In genomic region chrX:9317174-9317573, GRCh38 we compare ENCODE assay signal across 25 cellular contexts.
"Had no signal": no experiment of that assay in that cellular context is flagged by ENCODE, and none has a peak within 500 bp of the region (broad histone marks: within the 10 kb centered on the region; RNA-seq: fewer than 3 reads in every experiment).

No MANE protein-coding gene starts in this region.

- H3K4me3 ChIP-seq: adrenal gland, ascending aorta, colonic mucosa, esophagus squamous epithelium, gastroesophageal sphincter, tibial artery, uterus had no signal

- H3K9me3 ChIP-seq: adrenal gland, ascending aorta, colonic mucosa, esophagus squamous epithelium, gastroesophageal sphincter, tibial artery, uterus had no signal

- H3K27ac Mint-ChIP-seq: activated naive CD8-positive, alpha-beta T cell; activated T-helper 2 cell treated with anti-CD3 and anti-CD28 coated beads, Interferon-gamma antibody, Interleukin-2, Interleukin-4, amounts not matched to agents 10 μg/mL and 5 μg/mL and 100 μg/mL, durations not matched to agents 14 hours and 24 hours and 36 hours; nephron; stimulated activated naive CD8-positive, alpha-beta T cell treated with anti-CD3 and anti-CD28 coated beads, Interleukin-15, amount 100 ng/mL, for 72 hours had no signal

- H3K4me3 Mint-ChIP-seq: activated naive CD8-positive, alpha-beta T cell; activated T-cell treated with anti-CD3 and anti-CD28 coated beads, Interleukin-2, amount 50 U/mL, for 4 hours; central memory CD8-positive, alpha-beta T cell; nephron; stimulated activated naive CD8-positive, alpha-beta T cell treated with anti-CD3 and anti-CD28 coated beads, Interleukin-15, amount 100 ng/mL, for 72 hours; T-helper 17 cell had no signal

- H3K9ac ChIP-seq: parathyroid adenoma had no signal

- DNase-seq: activated CD4-positive, alpha-beta T cell treated with anti-CD3 and anti-CD28 coated beads for 4 hours; activated CD4-positive, alpha-beta T cell treated with anti-CD3 and anti-CD28 coated beads, Interleukin-2, amount 50 U/mL, for 48 hours; activated CD4-positive, CD25-positive, alpha-beta regulatory T cell; activated CD8-positive, alpha-beta memory T cell treated with anti-CD3 and anti-CD28 coated beads, Interleukin-2, amount 50 U/mL, for 48 hours; activated naive CD4-positive, alpha-beta T cell; activated T-cell treated with anti-CD3 and anti-CD28 coated beads, Interleukin-2, amount 50 U/mL, for 4 hours; adrenal gland; colonic mucosa; esophagus squamous epithelium; head of caudate nucleus; midbrain; nucleus accumbens; stimulated activated CD4-positive, alpha-beta T cell treated with anti-CD3 and anti-CD28 coated beads, Interleukin-1b, Interleukin-23, amount 100 ng/mL, for 48 hours; stimulated activated naive CD8-positive, alpha-beta T cell treated with anti-CD3 and anti-CD28 coated beads, Interleukin-15, amount 100 ng/mL, for 72 hours; T-helper 17 cell; uterus had no signal

- H3K79me2 ChIP-seq: parathyroid adenoma had no signal

- H3K27ac ChIP-seq: ascending aorta, colonic mucosa, esophagus squamous epithelium, parathyroid adenoma, tibial artery, uterus had no signal

- H3K9me3 Mint-ChIP-seq: activated T-cell treated with anti-CD3 and anti-CD28 coated beads, Interleukin-2, amount 50 U/mL, for 4 hours; activated T-helper 2 cell treated with anti-CD3 and anti-CD28 coated beads, Interferon-gamma antibody, Interleukin-2, Interleukin-4, amounts not matched to agents 10 μg/mL and 5 μg/mL and 100 μg/mL, durations not matched to agents 14 hours and 24 hours and 36 hours; central memory CD8-positive, alpha-beta T cell; stimulated activated naive CD8-positive, alpha-beta T cell treated with anti-CD3 and anti-CD28 coated beads, Interleukin-15, amount 100 ng/mL, for 72 hours had no signal

- ATAC-seq: activated T-cell treated with anti-CD3 and anti-CD28 coated beads, Interleukin-2, amount 50 U/mL, for 4 hours; gastroesophageal sphincter; right cardiac atrium; stimulated activated naive CD8-positive, alpha-beta T cell treated with anti-CD3 and anti-CD28 coated beads, Interleukin-15, amount 100 ng/mL, for 72 hours; T-helper 17 cell had no signal

- H3K27me3 ChIP-seq: adrenal gland, ascending aorta, colonic mucosa, esophagus squamous epithelium, gastroesophageal sphincter, tibial artery, uterus had no signal

- H3K36me3 ChIP-seq: adrenal gland, ascending aorta, colonic mucosa, esophagus squamous epithelium, gastroesophageal sphincter, tibial artery, uterus had no signal

- H3K27me3 Mint-ChIP-seq: activated naive CD8-positive, alpha-beta T cell; central memory CD8-positive, alpha-beta T cell; stimulated activated naive CD8-positive, alpha-beta T cell treated with anti-CD3 and anti-CD28 coated beads, Interleukin-15, amount 100 ng/mL, for 72 hours; T-helper 17 cell had no signal

- H3K4me1 ChIP-seq: ascending aorta, colonic mucosa, gastroesophageal sphincter, parathyroid adenoma, tibial artery, uterus had no signal

- H3K36me3 Mint-ChIP-seq: activated naive CD8-positive, alpha-beta T cell had no signal

- H2AFZ ChIP-seq: parathyroid adenoma had no signal
